In the genomic region with DNA sequence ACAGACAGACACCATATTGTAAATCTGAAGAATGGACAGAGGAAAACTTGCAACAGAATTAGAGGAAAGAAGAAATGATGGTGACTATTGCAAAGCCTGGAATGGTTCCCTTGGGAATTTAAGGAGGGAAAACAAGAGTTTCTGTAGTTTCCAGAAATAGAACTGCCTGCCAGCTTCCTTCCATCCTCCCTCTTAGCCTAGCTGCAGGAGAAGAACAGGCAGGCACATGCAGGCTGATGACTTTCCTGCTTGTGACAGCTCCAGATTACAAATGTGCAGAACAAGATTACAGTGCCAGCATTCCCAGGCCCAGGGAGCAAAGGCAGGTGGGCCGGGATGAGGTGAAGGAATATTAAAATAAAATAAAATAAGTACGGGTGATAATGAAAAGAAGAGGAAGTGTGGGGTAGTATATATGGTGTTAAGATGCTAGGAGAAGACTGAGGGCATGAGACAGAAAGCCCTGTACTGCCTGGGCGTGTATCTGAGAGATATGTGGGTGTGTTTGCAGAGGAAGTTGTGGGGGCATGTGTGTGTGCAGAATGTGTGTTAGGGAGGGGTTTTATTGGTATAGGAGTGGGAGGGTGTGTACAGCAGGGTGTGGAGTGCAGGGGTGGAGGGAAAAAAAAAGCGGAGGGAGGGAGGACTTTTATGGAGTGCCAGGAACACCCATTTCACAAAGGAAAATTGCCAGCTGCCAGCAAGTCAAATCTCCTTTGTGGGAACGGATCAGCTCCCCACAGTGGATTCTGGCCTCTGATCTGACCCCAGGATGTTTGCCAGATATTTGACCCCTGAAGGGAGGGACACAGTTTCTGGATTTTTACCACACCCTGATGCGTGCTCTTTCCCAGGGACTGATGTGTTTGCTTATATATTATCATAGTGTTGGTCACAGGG, we compare ENCODE assay signal across 8 cellular contexts. TPM values are rescaled to one million over a fixed set of nuclear protein-coding genes. Genes with fewer than 3 reads are reported as not detected.
DNase-seq lines count a peak whose midpoint lies in the region; ATAC-seq and TF ChIP-seq lines count a peak whose summit lies in the region.

No MANE protein-coding gene starts in this region.

- H3K9me3 ChIP-seq in PC-9 (ENCODE audit: insufficient read depth, low read depth) (no peaks in the 10 kb centered on the region), sigmoid colon (no peaks in the 10 kb centered on the region)

- no peak for ATAC-seq in GM21619 (IDR thresholded peaks at IDR 0.05; ENCODE audit: unreplicated experiment)
- no peak for ATAC-seq in GM19397 (IDR thresholded peaks at IDR 0.05; ENCODE audit: unreplicated experiment)
- no peak for ATAC-seq in GM18858 (IDR thresholded peaks at IDR 0.05; ENCODE audit: unreplicated experiment)

- no peak for TF ChIP-seq POLR2A in sigmoid colon (IDR thresholded peaks at IDR 0.05)

- no peak overlapping the region for H2AFZ ChIP-seq in PC-9

- H3K36me3 Mint-ChIP-seq in activated CD4-positive, alpha-beta memory T cell treated with anti-CD3 and anti-CD28 coated beads, Interleukin-2, amount 10 ng/mL, durations not matched to agents 7 days and 5 days (ENCODE audit: low read depth): no peaks in the 10 kb centered on the region
- H3K36me3 Mint-ChIP-seq in activated CD4-positive, alpha-beta memory T cell treated with anti-CD3 and anti-CD28 coated beads for 36 hours: no peaks in the 10 kb centered on the region

- 5 to 18% methylated on average over 6 of the region's 6 CpGs for WGBS in sigmoid colon, 2 donors

- H3K27me3 ChIP-seq in PC-9 (ENCODE audit: insufficient read depth, low read depth) (no peaks in the 10 kb centered on the region), sigmoid colon (no peaks in the 10 kb centered on the region)

- H3K4me3 Mint-ChIP-seq in activated CD4-positive, alpha-beta memory T cell treated with anti-CD3 and anti-CD28 coated beads, Interleukin-2, amount 10 ng/mL, durations not matched to agents 7 days and 5 days: no peak overlapping the region
- H3K4me3 Mint-ChIP-seq in activated CD4-positive, alpha-beta memory T cell treated with anti-CD3 and anti-CD28 coated beads for 36 hours: no peak overlapping the region

- POLR2A ChIA-PET in activated CD4-positive, alpha-beta memory T cell treated with anti-CD3 and anti-CD28 coated beads, Interleukin-2, amount 10 ng/mL, durations not matched to agents 7 days and 5 days (lab: Charles Lee): interaction anchor here (0.6 kb wide), 1 partner anchor 72 kb away, joined by 3 read pairs; no protein-coding TSS in a partner anchor
- POLR2A ChIA-PET in activated CD4-positive, alpha-beta memory T cell treated with anti-CD3 and anti-CD28 coated beads for 36 hours (lab: Charles Lee): no interaction called here
- POLR2A ChIA-PET in PC-9 (lab: Charles Lee; ENCODE audit: unreplicated experiment): no interaction called here

- H3K9me3 Mint-ChIP-seq in activated CD4-positive, alpha-beta memory T cell treated with anti-CD3 and anti-CD28 coated beads, Interleukin-2, amount 10 ng/mL, durations not matched to agents 7 days and 5 days: no peaks in the 10 kb centered on the region
- no peaks in the 10 kb centered on the region for H3K9me3 Mint-ChIP-seq in activated CD4-positive, alpha-beta memory T cell treated with anti-CD3 and anti-CD28 coated beads for 36 hours

- H3K36me3 ChIP-seq in PC-9 (ENCODE audit: low read depth): no peaks in the 10 kb centered on the region
- no peaks in the 10 kb centered on the region for H3K36me3 ChIP-seq in sigmoid colon

- CTCF ChIA-PET in activated CD4-positive, alpha-beta memory T cell treated with anti-CD3 and anti-CD28 coated beads, Interleukin-2, amount 10 ng/mL, durations not matched to agents 7 days and 5 days (lab: Charles Lee): no interaction called here
- CTCF ChIA-PET in activated CD4-positive, alpha-beta memory T cell treated with anti-CD3 and anti-CD28 coated beads for 36 hours (lab: Charles Lee): no interaction called here
- CTCF ChIA-PET in PC-9 (lab: Charles Lee): no interaction called here

- no peak overlapping the region for H3K4me3 ChIP-seq in PC-9
- no peak overlapping the region for H3K4me3 ChIP-seq in fibroblast of pulmonary artery (replicated peaks; ENCODE audit: low read depth, low read length)
- no peak overlapping the region for H3K4me3 ChIP-seq in sigmoid colon

- TF ChIP-seq CTCF in PC-9 (conservative IDR thresholded peaks at IDR 0.05): no peak
- no peak for TF ChIP-seq CTCF in fibroblast of pulmonary artery (IDR thresholded peaks at IDR 0.05; ENCODE audit: low read length, missing control alignments)
- TF ChIP-seq CTCF in sigmoid colon (IDR thresholded peaks at IDR 0.05): no peak

- no peaks in the 10 kb centered on the region for H3K27me3 Mint-ChIP-seq in activated CD4-positive, alpha-beta memory T cell treated with anti-CD3 and anti-CD28 coated beads, Interleukin-2, amount 10 ng/mL, durations not matched to agents 7 days and 5 days
- H3K27me3 Mint-ChIP-seq in activated CD4-positive, alpha-beta memory T cell treated with anti-CD3 and anti-CD28 coated beads for 36 hours: no peaks in the 10 kb centered on the region

- peak overlapping the region; percentile 50 for H3K27ac Mint-ChIP-seq in activated CD4-positive, alpha-beta memory T cell treated with anti-CD3 and anti-CD28 coated beads, Interleukin-2, amount 10 ng/mL, durations not matched to agents 7 days and 5 days
- H3K27ac Mint-ChIP-seq in activated CD4-positive, alpha-beta memory T cell treated with anti-CD3 and anti-CD28 coated beads for 36 hours: no peak overlapping the region

- H4K20me1 ChIP-seq in PC-9 (ENCODE audit: insufficient read depth): no peaks in the 10 kb centered on the region

- DNase-seq in activated CD4-positive, alpha-beta memory T cell treated with anti-CD3 and anti-CD28 coated beads, Interleukin-2, amount 10 ng/mL, durations not matched to agents 7 days and 5 days: no peak
- no peak for DNase-seq in activated CD4-positive, alpha-beta memory T cell treated with anti-CD3 and anti-CD28 coated beads for 36 hours
- DNase-seq in PC-9: peak; percentile 41 to 65
- peak; percentile 63 for DNase-seq in fibroblast of pulmonary artery (ENCODE audit: low read depth)
- DNase-seq in sigmoid colon: no peak

- peaks cover 19% of the 10 kb centered on the region for H3K4me1 Mint-ChIP-seq in activated CD4-positive, alpha-beta memory T cell treated with anti-CD3 and anti-CD28 coated beads, Interleukin-2, amount 10 ng/mL, durations not matched to agents 7 days and 5 days
- peaks cover 22% of the 10 kb centered on the region for H3K4me1 Mint-ChIP-seq in activated CD4-positive, alpha-beta memory T cell treated with anti-CD3 and anti-CD28 coated beads for 36 hours (ENCODE audit: low read depth)

- no peak for TF ChIP-seq EP300 in sigmoid colon (IDR thresholded peaks at IDR 0.05)

- H3K4me1 ChIP-seq in PC-9 (replicated peaks; ENCODE audit: insufficient read depth) (peaks cover 6% of the 10 kb centered on the region; the same call in 1 of the 2 replicates), sigmoid colon (peaks cover 0 to 58% (median 42%) of the 10 kb centered on the region in 4 donors)

- H3K27ac ChIP-seq in PC-9: peak overlapping the region; percentile 51
- H3K27ac ChIP-seq in sigmoid colon: peak overlapping the region; percentile 34 to 75 (median 45)

- no peaks in the 10 kb centered on the region for H3F3A ChIP-seq in PC-9 (ENCODE audit: insufficient read depth, low read depth)

- intact Hi-C loops in activated CD4-positive, alpha-beta memory T cell treated with anti-CD3 and anti-CD28 coated beads for 36 hours (cut with micrococcal nuclease): no loop called here
- intact Hi-C loops in PC-9 (cut with micrococcal nuclease; ENCODE audit: unreplicated experiment) (no loop called here), sigmoid colon (cut with DNase I) (loop anchor here (5.0 kb wide), 2 partner anchors 49 to 69 kb away; partner anchors contain the start of gene NAB1)

- no peaks in the 10 kb centered on the region for H3K79me2 ChIP-seq in PC-9 (ENCODE audit: low read depth)

- H3K9me2 ChIP-seq in PC-9 (ENCODE audit: insufficient read depth): no peaks in the 10 kb centered on the region

- BruUV-seq in PC-9 (replicated peaks; lab: Mats Ljungman, UMichigan): no TSS peak

- H3K4me2 ChIP-seq in PC-9: peak overlapping the region; percentile 7; the same call in 1 of the 2 replicates

RNA-seq across cellular contexts. Expression of gene NEMP2, which starts 43.9 kb away (rescaled TPM):
- total RNA-seq in activated CD4-positive, alpha-beta memory T cell treated with anti-CD3 and anti-CD28 coated beads, Interleukin-2, amount 10 ng/mL, durations not matched to agents 7 days and 5 days: 10 to 100 TPM; 18.9 to 19.1 TPM
- 10 to 100 TPM; 28.8 to 30.0 TPM for total RNA-seq in activated CD4-positive, alpha-beta memory T cell treated with anti-CD3 and anti-CD28 coated beads for 36 hours
- total RNA-seq in PC-9 (2021): 8.3 and 9.7 TPM in 2 replicates
- total RNA-seq in sigmoid colon: 1 to 10 TPM; 3.1 to 6.8 (median 4.7) TPM
- 1 to 10 TPM in 1 of 3 donors, under 1 TPM in 2; 0.23 to 2.4 (median 0.60) TPM for polyA plus RNA-seq in sigmoid colon

Comparison
In these comparisons a context has a peak if more than half of its experiments do, and no peak if none do; other contexts are left out.
1. DNase-seq: peak in PC-9 (2 of 2) and fibroblast of pulmonary artery (single experiment); none in activated CD4-positive, alpha-beta memory T cell treated with anti-CD3 and anti-CD28 coated beads, Interleukin-2, amount 10 ng/mL, durations not matched to agents 7 days and 5 days (single experiment), activated CD4-positive, alpha-beta memory T cell treated with anti-CD3 and anti-CD28 coated beads for 36 hours (single experiment) and sigmoid colon (single experiment).